In genomic region chr16:50246299-50247122, GRCh38 we compare ENCODE assay signal across 8 cellular contexts. TPM values are rescaled to one million over a fixed set of nuclear protein-coding genes. Genes with fewer than 3 reads are reported as not detected.
DNase-seq lines count a peak whose midpoint lies in the region; ATAC-seq and TF ChIP-seq lines count a peak whose summit lies in the region.

No MANE protein-coding gene starts in this region.

- ATAC-seq in GM19351 (IDR thresholded peaks at IDR 0.05; ENCODE audit: unreplicated experiment) (peak; percentile 30), HG02981 (IDR thresholded peaks at IDR 0.05; ENCODE audit: unreplicated experiment) (peak; percentile 33), Right ventricle myocardium inferior (peak; percentile 41)

- peak overlapping the region; percentile 25 for H4K8ac ChIP-seq in trophoblast cell (ENCODE audit: low read depth, low read length)

- H3K18ac ChIP-seq in trophoblast cell (ENCODE audit: low read length) = peak overlapping the region; percentile 32

- peak overlapping the region; percentile 77 for H2AFZ ChIP-seq in trophoblast cell (ENCODE audit: insufficient read depth, low read length, poor library complexity)

- DNase-seq in Right ventricle myocardium inferior (ENCODE audit: missing footprints) (no peak), trophoblast cell (peak in 1 of 2 donors; percentile 23), NCI-H1092 (lab: John Stamatoyannopoulos, UW) (no peak), DMS153 (lab: John Stamatoyannopoulos, UW) (no peak)
- DNase-seq in effector CD4-positive, alpha-beta T cell = no peak

- WGBS in trophoblast cell (ENCODE audit: extremely low coverage, insufficient coverage, insufficient read length) = no CpG with 5 or more reads among the region's 46 CpGs

- no peak overlapping the region for H2BK5ac ChIP-seq in trophoblast cell (ENCODE audit: low read depth, low read length, poor library complexity)

- peaks cover 5% of the 10 kb centered on the region for H3K79me2 ChIP-seq in trophoblast cell (ENCODE audit: control insufficient read depth, insufficient read depth, low read length, poor library complexity)

- no peaks in the 10 kb centered on the region for H3K27me3 ChIP-seq in trophoblast cell (ENCODE audit: insufficient read depth, low read length)

- peaks cover 7% of the 10 kb centered on the region for H3K79me1 ChIP-seq in trophoblast cell (ENCODE audit: low read length)

- peaks cover 10 to 17% of the 10 kb centered on the region in 2 experiments for H3K4me1 ChIP-seq in trophoblast cell (ENCODE audit: control insufficient read depth in 1 of 2, insufficient read depth in 2 of 2, low read length in 2 of 2)

- peak overlapping the region; percentile 81 for H2BK120ac ChIP-seq in trophoblast cell (ENCODE audit: insufficient read depth, low read length, poor library complexity)

- no peak overlapping the region for H2AK5ac ChIP-seq in trophoblast cell (ENCODE audit: low read length)

- peak overlapping the region; percentile 97 for H3K4me2 ChIP-seq in trophoblast cell (ENCODE audit: low read length)

- no peak overlapping the region for H3K23ac ChIP-seq in trophoblast cell (ENCODE audit: low read length)

- H3K27ac ChIP-seq in VCaP (peak overlapping the region; percentile 43; the same call in 1 of the 2 replicates), trophoblast cell (ENCODE audit: low read depth, low read length) (peak overlapping the region; percentile 4)

- peak overlapping the region; percentile 64 for H4K12ac ChIP-seq in trophoblast cell (ENCODE audit: low read depth, low read length)

- peak overlapping the region; percentile 3 for H3K4ac ChIP-seq in trophoblast cell (ENCODE audit: low read depth, low read length)

- intact Hi-C loops in Right ventricle myocardium inferior (cut with DNase I) = loop anchor here (10.0 kb wide), 1 partner anchor 398 kb away; no protein-coding TSS in a partner anchor

- H3K36me3 ChIP-seq in trophoblast cell (ENCODE audit: control insufficient read depth in 1 of 2, insufficient read depth in 2 of 2, low read length in 2 of 2) = no peaks in the 10 kb centered on the region

- TF ChIP-seq CTCF in VCaP (conservative IDR thresholded peaks at IDR 0.05) = no peak

- peak overlapping the region; percentile 61 for H3K9ac ChIP-seq in trophoblast cell (ENCODE audit: low read length)

- peak overlapping the region; percentile 86 for H3K14ac ChIP-seq in trophoblast cell (ENCODE audit: low read length)

- no peak overlapping the region for H2BK12ac ChIP-seq in trophoblast cell (ENCODE audit: low read length)

- H3K9me3 ChIP-seq in trophoblast cell (ENCODE audit: insufficient read depth, low read depth, low read length) = peaks cover 2% of the 10 kb centered on the region

- H3K4me3 ChIP-seq in trophoblast cell (ENCODE audit: low read depth, low read length) = peak overlapping the region; percentile 79

- peak overlapping the region; percentile 72 for H4K91ac ChIP-seq in trophoblast cell (ENCODE audit: low read depth, low read length)

RNA-seq across cellular contexts. Expression of gene ADCY7, which starts 19.8 kb away (rescaled TPM):
- total RNA-seq in Right ventricle myocardium inferior = 11.7 TPM
- 5.7 and 6.0 TPM in 2 replicates for polyA plus RNA-seq in trophoblast cell (2013)
